ENCODE assay signal across 8 cellular contexts in genomic region chr10:91006001-91006751, GRCh38.
DNase-seq lines count a peak whose midpoint lies in the region; ATAC-seq, FAIRE-seq and TF ChIP-seq lines count a peak whose summit lies in the region.

No MANE protein-coding gene starts in this region.

- no peaks in the 10 kb centered on the region for H3K36me3 Mint-ChIP-seq in activated naive CD4-positive, alpha-beta T cell treated with anti-CD3 and anti-CD28 coated beads, Interleukin-2, amount 10 ng/mL, durations not matched to agents 7 days and 5 days

- no peak for DNase-seq in D721Med (ENCODE audit: insufficient read length, low spot score)
- peak; percentile 70 for DNase-seq in KBM-7
- DNase-seq in SK-N-DZ (ENCODE audit: low spot score) = peak; percentile 74
- peak; percentile 73 for DNase-seq in activated naive CD4-positive, alpha-beta T cell treated with anti-CD3 and anti-CD28 coated beads, Interleukin-2, amount 10 ng/mL, durations not matched to agents 7 days and 5 days
- peak; percentile 64 for DNase-seq in glomerular visceral epithelial cell (ENCODE audit: extremely low spot score)
- peak; percentile 55 for DNase-seq in pulmonary artery endothelial cell (ENCODE audit: low read depth, low spot score)
- no peak for DNase-seq in cortex of kidney (lab: John Stamatoyannopoulos, UW)

- H3K4me3 Mint-ChIP-seq in activated naive CD4-positive, alpha-beta T cell treated with anti-CD3 and anti-CD28 coated beads, Interleukin-2, amount 10 ng/mL, durations not matched to agents 7 days and 5 days = no peak overlapping the region

- in situ Hi-C loops in KBM-7 (cut with MboI; ENCODE audit: low pct_unique_long_range_greater_than_20kb, low sequenced_read_pairs) = no loop called here

- no peaks in the 10 kb centered on the region for H3K9me3 Mint-ChIP-seq in activated naive CD4-positive, alpha-beta T cell treated with anti-CD3 and anti-CD28 coated beads, Interleukin-2, amount 10 ng/mL, durations not matched to agents 7 days and 5 days

- FAIRE-seq in D721Med (lab: Jason Lieb, UNC) = no peak

- peaks cover 16% of the 10 kb centered on the region for H3K27me3 Mint-ChIP-seq in activated naive CD4-positive, alpha-beta T cell treated with anti-CD3 and anti-CD28 coated beads, Interleukin-2, amount 10 ng/mL, durations not matched to agents 7 days and 5 days

- peak; percentile 58 for TF ChIP-seq CTCF in D721Med (IDR thresholded peaks at IDR 0.05; ENCODE audit: insufficient read depth, missing control alignments)

- ATAC-seq in GM21390 (IDR thresholded peaks at IDR 0.05; ENCODE audit: unreplicated experiment) = peak; percentile 37

- peaks cover 33% of the 10 kb centered on the region for H3K4me1 Mint-ChIP-seq in activated naive CD4-positive, alpha-beta T cell treated with anti-CD3 and anti-CD28 coated beads, Interleukin-2, amount 10 ng/mL, durations not matched to agents 7 days and 5 days

- H3K27ac Mint-ChIP-seq in activated naive CD4-positive, alpha-beta T cell treated with anti-CD3 and anti-CD28 coated beads, Interleukin-2, amount 10 ng/mL, durations not matched to agents 7 days and 5 days = peak overlapping the region; percentile 78

- CTCF ChIA-PET in activated naive CD4-positive, alpha-beta T cell treated with anti-CD3 and anti-CD28 coated beads, Interleukin-2, amount 10 ng/mL, durations not matched to agents 7 days and 5 days (lab: Charles Lee) = interaction anchor here (0.6 to 6.2 kb wide), 55 partner anchors 12 to 630 kb away, joined by 3 to 129 read pairs (median 3); partner anchors contain the start of gene ANKRD1

Comparison
In these comparisons a context has a peak if more than half of its experiments do, and no peak if none do; other contexts are left out.
1. DNase-seq: peak in KBM-7 (single experiment), SK-N-DZ (single experiment), activated naive CD4-positive, alpha-beta T cell treated with anti-CD3 and anti-CD28 coated beads, Interleukin-2, amount 10 ng/mL, durations not matched to agents 7 days and 5 days (single experiment), glomerular visceral epithelial cell (single experiment) and pulmonary artery endothelial cell (single experiment); none in D721Med (single experiment) and cortex of kidney (single experiment).